In genomic region chr4:81566076-81566663, GRCh38 we compare ENCODE assay signal across 10 cellular contexts.
A peak's percentile ranks its signal among the peaks of the same experiment; 100 is the strongest.
DNase-seq lines count a peak whose midpoint lies in the region; ATAC-seq and TF ChIP-seq lines count a peak whose summit lies in the region.
"Had no signal": no experiment of that assay in that cellular context is flagged by ENCODE, and none has a peak within 500 bp of the region (broad histone marks: within the 10 kb centered on the region; RNA-seq: fewer than 3 reads in every experiment).

No MANE protein-coding gene starts in this region.

- H3K27me3 ChIP-seq in mucosa of stomach (ENCODE audit: control insufficient read depth, insufficient read depth, low read length) (no peaks in the 10 kb centered on the region), thyroid gland (no peaks in the 10 kb centered on the region)

- H3K27ac Mint-ChIP-seq in WTC11 = no peak overlapping the region
- H3K27ac Mint-ChIP-seq in activated CD4-positive, alpha-beta memory T cell treated with anti-CD3 and anti-CD28 coated beads for 36 hours = no peak overlapping the region

- H3K9me3 ChIP-seq in mucosa of stomach (ENCODE audit: control insufficient read depth, low read length) = no peaks in the 10 kb centered on the region
- no peaks in the 10 kb centered on the region for H3K9me3 ChIP-seq in thyroid gland

- no peak for TF ChIP-seq CTCF in WTC11 (IDR thresholded peaks at IDR 0.05)
- no peak for TF ChIP-seq CTCF in fibroblast of mammary gland (conservative IDR thresholded peaks at IDR 0.05; ENCODE audit: control insufficient read depth, insufficient read depth, low read depth, low read length)
- TF ChIP-seq CTCF in thyroid gland (IDR thresholded peaks at IDR 0.05) = no peak

- H3K9ac ChIP-seq in mucosa of stomach (ENCODE audit: low read length) = peak overlapping the region; percentile 52

- H3K27me3 Mint-ChIP-seq in WTC11 (ENCODE audit: low read depth) = no peaks in the 10 kb centered on the region
- H3K27me3 Mint-ChIP-seq in activated CD4-positive, alpha-beta memory T cell treated with anti-CD3 and anti-CD28 coated beads for 36 hours = no peaks in the 10 kb centered on the region

- CTCF ChIA-PET in WTC11 (lab: Charles Lee) = no interaction called here
- CTCF ChIA-PET in activated CD4-positive, alpha-beta memory T cell treated with anti-CD3 and anti-CD28 coated beads for 36 hours (lab: Charles Lee) = no interaction called here

- peak; percentile 32; the same call in 1 of the 2 replicates for ATAC-seq in WTC11
- no peak for ATAC-seq in HG03175 (IDR thresholded peaks at IDR 0.05; ENCODE audit: unreplicated experiment)
- ATAC-seq: SK-N-SH treated with all-trans-retinoic acid at 6 μM for 48 hours had no signal

- H3K27ac ChIP-seq in thyroid gland = peak overlapping the region; percentile 23 to 56 (median 34)

- DNase-seq in WTC11 (ENCODE audit: low spot score) (no peak), fibroblast of mammary gland (ENCODE audit: low read depth) (peak; percentile 7), thyroid gland (no peak), DMS53 (lab: John Stamatoyannopoulos, UW) (no peak), head of caudate nucleus (no peak)
- DNase-seq in activated CD4-positive, alpha-beta memory T cell treated with anti-CD3 and anti-CD28 coated beads for 36 hours = no peak
- DNase-seq: NCI-H510A had no signal

- H3K9me3 Mint-ChIP-seq in WTC11 = no peaks in the 10 kb centered on the region
- H3K9me3 Mint-ChIP-seq in activated CD4-positive, alpha-beta memory T cell treated with anti-CD3 and anti-CD28 coated beads for 36 hours = no peaks in the 10 kb centered on the region

- peaks cover 19% of the 10 kb centered on the region for H3K4me1 Mint-ChIP-seq in WTC11
- H3K4me1 Mint-ChIP-seq in activated CD4-positive, alpha-beta memory T cell treated with anti-CD3 and anti-CD28 coated beads for 36 hours (ENCODE audit: low read depth) = peaks cover 10% of the 10 kb centered on the region

- H3K4me3 ChIP-seq in fibroblast of mammary gland (ENCODE audit: control insufficient read depth, low read depth, low read length) = no peak overlapping the region
- H3K4me3 ChIP-seq in mucosa of stomach (ENCODE audit: low read length) = peak overlapping the region; percentile 16
- peak overlapping the region in 1 of 3 donors; percentile 2 for H3K4me3 ChIP-seq in thyroid gland (replicated peaks in 1 of 3)

- 59% methylated on average over 5 of the region's 5 CpGs for WGBS in thyroid gland, 2 donors

- intact Hi-C loops in thyroid gland (cut with DNase I) = no loop called here
- intact Hi-C loops in head of caudate nucleus (cut with DNase I) = no loop called here
- intact Hi-C loops in activated CD4-positive, alpha-beta memory T cell treated with anti-CD3 and anti-CD28 coated beads for 36 hours (cut with micrococcal nuclease) = no loop called here

- no peaks in the 10 kb centered on the region for H3K36me3 Mint-ChIP-seq in WTC11
- H3K36me3 Mint-ChIP-seq in activated CD4-positive, alpha-beta memory T cell treated with anti-CD3 and anti-CD28 coated beads for 36 hours = no peaks in the 10 kb centered on the region

- H3K36me3 ChIP-seq in mucosa of stomach (ENCODE audit: control insufficient read depth, insufficient read depth, low read length) (no peaks in the 10 kb centered on the region), thyroid gland (no peaks in the 10 kb centered on the region)

- H3K4me1 ChIP-seq in mucosa of stomach (ENCODE audit: control insufficient read depth, insufficient read depth, low read length) (peaks cover 25% of the 10 kb centered on the region), thyroid gland (peaks cover 0 to 7% of the 10 kb centered on the region in 2 donors)

- no peak overlapping the region for H3K4me3 Mint-ChIP-seq in WTC11
- no peak overlapping the region for H3K4me3 Mint-ChIP-seq in activated CD4-positive, alpha-beta memory T cell treated with anti-CD3 and anti-CD28 coated beads for 36 hours

- TF ChIP-seq POLR2A in thyroid gland (IDR thresholded peaks at IDR 0.05) = no peak

- POLR2A ChIA-PET in WTC11 (lab: Charles Lee) = no interaction called here
- POLR2A ChIA-PET in activated CD4-positive, alpha-beta memory T cell treated with anti-CD3 and anti-CD28 coated beads for 36 hours (lab: Charles Lee) = no interaction called here

TF ChIP-seq in WTC11, 78 proteins besides CTCF, POLR2A, EP300 and RAD21:
- no peak for TF ChIP-seq SMAD4 (CRISPR knock-in tag; IDR thresholded peaks at IDR 0.05)
